Comparison of ENCODE assay signal across 11 cellular contexts in genomic region chr14:99654235-99655000, GRCh38. TPM values are rescaled to one million over a fixed set of nuclear protein-coding genes. Genes with fewer than 3 reads are reported as not detected.
DNase-seq lines count a peak whose midpoint lies in the region; ATAC-seq and TF ChIP-seq lines count a peak whose summit lies in the region.
"Had no signal": no experiment of that assay in that cellular context is flagged by ENCODE, and none has a peak within 500 bp of the region (broad histone marks: within the 10 kb centered on the region; RNA-seq: fewer than 3 reads in every experiment).

No MANE protein-coding gene starts in this region.

- intact Hi-C loops in left ventricle myocardium superior (cut with micrococcal nuclease), result no loop called here

- no peak for TF ChIP-seq EP300 in upper lobe of left lung (IDR thresholded peaks at IDR 0.05)
- no peak for TF ChIP-seq EP300 in suprapubic skin (IDR thresholded peaks at IDR 0.05)

- TF ChIP-seq CTCF in upper lobe of left lung (IDR thresholded peaks at IDR 0.05) (no peak), suprapubic skin (IDR thresholded peaks at IDR 0.05) (no peak)

- no peak for TF ChIP-seq POLR2A in upper lobe of left lung (IDR thresholded peaks at IDR 0.05)
- TF ChIP-seq POLR2A in suprapubic skin (IDR thresholded peaks at IDR 0.05), result no peak

- H3K27me3 ChIP-seq in upper lobe of left lung, result peaks cover 0 to 7% (median 3%) of the 10 kb centered on the region in 4 donors
- H3K27me3 ChIP-seq in suprapubic skin, result peaks cover 20% of the 10 kb centered on the region

- 43 to 46% methylated on average over 7 of the region's 7 CpGs for WGBS in upper lobe of left lung, 2 donors
- 33% methylated on average over 7 of the region's 7 CpGs for WGBS in suprapubic skin

- H3K4me1 ChIP-seq in upper lobe of left lung (peaks cover 3 to 4% (median 4%) of the 10 kb centered on the region in 4 donors), suprapubic skin (peaks cover 4% of the 10 kb centered on the region)

- H3K27ac ChIP-seq in upper lobe of left lung (no peak overlapping the region), suprapubic skin (no peak overlapping the region)
- H3K27ac ChIP-seq: neutrophil had no signal

- ATAC-seq in left ventricle myocardium superior, result peak; percentile 76
- peak; percentile 50 to 82 for ATAC-seq in upper lobe of left lung (ENCODE audit: low FRiP score in 2 of 2)
- ATAC-seq: CD8-positive, alpha-beta T cell had no signal

- DNase-seq in SIG-M5 treated with dmso at 0.1 percent for 504 hours (lab: John Stamatoyannopoulos, UW; ENCODE audit: unreplicated experiment) (peak; percentile 53), SIG-M5 (lab: John Stamatoyannopoulos, UW) (no peak), anterior cingulate cortex (lab: John Stamatoyannopoulos, UW) (peak in 31 of 58 donors; percentile 14 to 75 (median 41)), left ventricle myocardium superior (peak; percentile 62), upper lobe of left lung (peak in 1 of 2 donors; percentile 68), NCI-H146 treated with DMSO at 0.1 percent for 48 hours (lab: John Stamatoyannopoulos, UW; ENCODE audit: unreplicated experiment) (no peak), NOMO-1 treated with dmso at 0.1 percent for 144 hours (lab: John Stamatoyannopoulos, UW; ENCODE audit: unreplicated experiment) (no peak), suprapubic skin (ENCODE audit: low spot score in 2 of 2) (no peak)
- DNase-seq: CD8-positive, alpha-beta T cell; stimulated activated naive CD4-positive, alpha-beta T cell had no signal

- no peak overlapping the region for H3K4me3 ChIP-seq in upper lobe of left lung
- no peak overlapping the region for H3K4me3 ChIP-seq in suprapubic skin

- H3K36me3 ChIP-seq in upper lobe of left lung (no peaks in the 10 kb centered on the region), suprapubic skin (no peaks in the 10 kb centered on the region)
- H3K36me3 ChIP-seq: neutrophil had no signal

- H3K9me3 ChIP-seq in upper lobe of left lung, result no peaks in the 10 kb centered on the region
- no peaks in the 10 kb centered on the region for H3K9me3 ChIP-seq in suprapubic skin
- H3K9me3 ChIP-seq: neutrophil had no signal

RNA-seq across cellular contexts. Expression of gene HHIPL1, which starts 9.5 kb away (rescaled TPM):
- total RNA-seq in left ventricle myocardium superior (1.5 TPM), upper lobe of left lung (1 to 10 TPM in 4 of 6 donors, under 1 TPM in 2; 0.61 to 2.2 (median 1.3) TPM), suprapubic skin (1 to 10 TPM in 1 of 4 donors, under 1 TPM in 3; 0.13 to 4.7 (median 0.56) TPM)

RNA-seq across cellular contexts. Expression of gene CYP46A1, which starts 29.7 kb away (rescaled TPM):
- total RNA-seq in left ventricle myocardium superior, result 3.0 TPM
- total RNA-seq in upper lobe of left lung, result 10 to 100 TPM in 1 of 6 donors, 1 to 10 TPM in 2, under 1 TPM in 3; 0.15 to 12.6 (median 1.2) TPM
- 1 to 10 TPM in 2 of 4 donors, under 1 TPM in 1, not detected in 1; 0.47 to 2.0 (median 1.0) TPM for total RNA-seq in suprapubic skin

RNA-seq across cellular contexts. Expression of gene CCDC85C, which starts 50.4 kb away (rescaled TPM):
- total RNA-seq in left ventricle myocardium superior, result 49.3 TPM
- 10 to 100 TPM in 5 of 6 donors, 1 to 10 TPM in 1; 5.2 to 31.0 (median 20.4) TPM for total RNA-seq in upper lobe of left lung
- 10 to 100 TPM; 18.8 to 53.2 (median 48.0) TPM for total RNA-seq in suprapubic skin

Comparison
In these comparisons a context has a peak if more than half of its experiments do, and no peak if none do; other contexts are left out.
1. DNase-seq: peak in SIG-M5 treated with dmso at 0.1 percent for 504 hours (single experiment), anterior cingulate cortex (31 of 58) and left ventricle myocardium superior (single experiment); none in SIG-M5 (single experiment), NCI-H146 treated with DMSO at 0.1 percent for 48 hours (single experiment), NOMO-1 treated with dmso at 0.1 percent for 144 hours (single experiment) and suprapubic skin (0 of 2).